In genomic region chr22:28282346-28282745, GRCh38 we compare ENCODE assay signal across 22 cellular contexts.
DNase-seq lines count a peak whose midpoint lies in the region; ATAC-seq and TF ChIP-seq lines count a peak whose summit lies in the region.
"Had no signal": no experiment of that assay in that cellular context is flagged by ENCODE, and none has a peak within 500 bp of the region (broad histone marks: within the 10 kb centered on the region; RNA-seq: fewer than 3 reads in every experiment).

No MANE protein-coding gene starts in this region.

- H3K4me3 ChIP-seq in cardiac fibroblast (replicated peaks in 1 of 2; ENCODE audit: low read depth in 2 of 2, low read length in 2 of 2) = no peak overlapping the region
- H3K4me3 ChIP-seq: dorsolateral prefrontal cortex, lower lobe of right lung, uterus had no signal

- H3K27ac ChIP-seq in C4-2B = no peak overlapping the region
- H3K27ac ChIP-seq: brain microvascular endothelial cell, dorsolateral prefrontal cortex, lower lobe of right lung, parathyroid adenoma, uterus had no signal

- DNase-seq in M059J (ENCODE audit: low read depth) (peak; percentile 46), cardiac fibroblast (ENCODE audit: low read depth in 2 of 2) (peak; percentile 16 to 43), sciatic nerve (ENCODE audit: low spot score) (no peak)
- no peak for DNase-seq in stimulated activated CD4-positive, alpha-beta T cell treated with anti-CD3 and anti-CD28 coated beads, Interleukin-1b, Interleukin-23, amount 100 ng/mL, for 48 hours
- DNase-seq: activated B cell treated with CpG ODN at 0.5 μM for 24 hours; activated CD4-positive, alpha-beta memory T cell treated with anti-CD3 and anti-CD28 coated beads, Interleukin-2, amount 10 ng/mL, durations not matched to agents 7 days and 5 days; activated naive CD4-positive, alpha-beta T cell treated with anti-CD3 and anti-CD28 coated beads, Interleukin-2, amount 10 ng/mL, durations not matched to agents 7 days and 5 days; activated T-cell treated with anti-CD3 and anti-CD28 coated beads, Interleukin-2, amount 50 U/mL, for 1 hour; brain microvascular endothelial cell; CD4-positive, CD25-positive, alpha-beta regulatory T cell; dorsolateral prefrontal cortex; lower lobe of right lung; NCI-H2029; SHP77; stimulated activated CD4-positive, alpha-beta T cell treated with anti-CD3 and anti-CD28 coated beads, Interleukin-2, amount 100 ng/mL, for 48 hours; T-helper 2 cell; uterus had no signal

- ATAC-seq in sciatic nerve = peak; percentile 85
- ATAC-seq in GM21528 (IDR thresholded peaks at IDR 0.05; ENCODE audit: low FRiP score, unreplicated experiment) = no peak
- ATAC-seq in HG03354 (IDR thresholded peaks at IDR 0.05; ENCODE audit: poor library complexity, severe bottlenecking, unreplicated experiment) = no peak
- ATAC-seq: HepG2, lower lobe of right lung had no signal

- intact Hi-C loops in sciatic nerve (cut with DNase I) = no loop called here

- TF ChIP-seq CTCF in C4-2B (conservative IDR thresholded peaks at IDR 0.05) = peak; percentile 8; the same call in 1 of the 2 replicates
- no peak for TF ChIP-seq CTCF in cardiac fibroblast (IDR thresholded peaks at IDR 0.05; ENCODE audit: low read depth, low read length)

Comparison
In these comparisons a context has a peak if more than half of its experiments do, and no peak if none do; other contexts are left out.
1. DNase-seq: peak in M059J (single experiment) and cardiac fibroblast (2 of 2); none in sciatic nerve (single experiment) and stimulated activated CD4-positive, alpha-beta T cell treated with anti-CD3 and anti-CD28 coated beads, Interleukin-1b, Interleukin-23, amount 100 ng/mL, for 48 hours (single experiment).